In genomic region chr20:610130-611046, GRCh38 we compare ENCODE assay signal across 9 cellular contexts. TPM values are rescaled to one million over a fixed set of nuclear protein-coding genes. Genes with fewer than 3 reads are reported as not detected.
DNase-seq lines count a peak whose midpoint lies in the region; ATAC-seq and TF ChIP-seq lines count a peak whose summit lies in the region.
"Had no signal": no experiment of that assay in that cellular context is flagged by ENCODE, and none has a peak within 500 bp of the region (broad histone marks: within the 10 kb centered on the region; RNA-seq: fewer than 3 reads in every experiment).

TSS of gene TCF15 (minus strand) at chr20:610309. CDS start at chr20:610237, 72 bp downstream.

- H3K9me3 ChIP-seq in RWPE2 (ENCODE audit: severe bottlenecking) (no peaks in the 10 kb centered on the region), spleen (no peaks in the 10 kb centered on the region)
- H3K9me3 ChIP-seq: adrenal gland had no signal

- TF ChIP-seq POLR2A in spleen (IDR thresholded peaks at IDR 0.05) = no peak

- no peaks in the 10 kb centered on the region for H3K4me1 ChIP-seq in RWPE2 (ENCODE audit: insufficient read depth, poor library complexity, severe bottlenecking)
- H3K4me1 ChIP-seq in foreskin keratinocyte = no peaks in the 10 kb centered on the region
- H3K4me1 ChIP-seq in rectal smooth muscle tissue (ENCODE audit: control insufficient read depth, insufficient read depth, low read length) = no peaks in the 10 kb centered on the region
- H3K4me1 ChIP-seq in spleen = peaks cover 0 to 28% (median 16%) of the 10 kb centered on the region in 6 donors
- H3K4me1 ChIP-seq: adrenal gland had no signal

- H3K27me3 ChIP-seq in H7 (ENCODE audit: control insufficient read depth, insufficient read depth, low read length) (peaks cover 25% of the 10 kb centered on the region), RWPE2 (ENCODE audit: insufficient read depth, poor library complexity, severe bottlenecking) (peaks cover 44% of the 10 kb centered on the region), foreskin keratinocyte (peaks cover 82% of the 10 kb centered on the region), rectal smooth muscle tissue (ENCODE audit: control insufficient read depth, insufficient read depth, low read length) (peaks cover 23% of the 10 kb centered on the region), spleen (replicated peaks in 1 of 7) (peaks cover 0 to 89% (median 51%) of the 10 kb centered on the region in 7 donors)

- ATAC-seq in RWPE2 (ENCODE audit: low read depth) = peak; percentile 86
- peak; percentile 53 for ATAC-seq in foreskin keratinocyte

- TF ChIP-seq CTCF in RWPE2 (IDR thresholded peaks at IDR 0.05; ENCODE audit: poor library complexity, severe bottlenecking) (no peak), foreskin keratinocyte (conservative IDR thresholded peaks at IDR 0.05) (no peak), spleen (IDR thresholded peaks at IDR 0.05 in 8 of 11, conservative IDR thresholded peaks at IDR 0.05 in 3 of 11) (no peak)

- 7 to 28% (median 12%) methylated on average over 15 to 84 of the region's 84 CpGs for WGBS in spleen, 5 donors

- H3K36me3 ChIP-seq in H7 (replicated peaks; ENCODE audit: control insufficient read depth, insufficient read depth, low read length) = no peaks in the 10 kb centered on the region; the same call in 1 of the 2 replicates
- no peaks in the 10 kb centered on the region for H3K36me3 ChIP-seq in RWPE2 (ENCODE audit: low read depth)
- H3K36me3 ChIP-seq in rectal smooth muscle tissue (ENCODE audit: control insufficient read depth, insufficient read depth, low read length) = no peaks in the 10 kb centered on the region
- H3K36me3 ChIP-seq in spleen = no peaks in the 10 kb centered on the region
- H3K36me3 ChIP-seq: adrenal gland had no signal

- DNase-seq in H7 (peak; percentile 100), RWPE2 (ENCODE audit: low spot score) (no peak), foreskin keratinocyte (no peak), T-helper 9 cell (no peak), spleen (no peak), NCI-H510A treated with DMSO at 0.1 percent for 48 hours (lab: John Stamatoyannopoulos, UW) (no peak)
- no peak for DNase-seq in activated CD8-positive, alpha-beta memory T cell treated with anti-CD3 and anti-CD28 coated beads, Interleukin-2, amount 50 U/mL, for 4 hours

- H3K9ac ChIP-seq in rectal smooth muscle tissue (ENCODE audit: low read length) = no peak within 1 kb of the TSS

- no peak within 1 kb of the TSS for H3K27ac ChIP-seq in RWPE2 (ENCODE audit: poor library complexity, severe bottlenecking)
- H3K27ac ChIP-seq in foreskin keratinocyte = no peak within 1 kb of the TSS
- H3K27ac ChIP-seq in rectal smooth muscle tissue (ENCODE audit: low read depth, low read length) = no peak within 1 kb of the TSS
- H3K27ac ChIP-seq in spleen = no peak within 1 kb of the TSS

- H3K4me3 ChIP-seq in H7 (ENCODE audit: insufficient read depth, low read depth, low read length) (peak within 1 kb of the TSS; percentile 63), RWPE2 (ENCODE audit: severe bottlenecking) (peak within 1 kb of the TSS; percentile 28), rectal smooth muscle tissue (ENCODE audit: low read length) (peak within 1 kb of the TSS; percentile 29), spleen (peak within 1 kb of the TSS in 1 of 8 donors; percentile 59)

- intact Hi-C loops in spleen (cut with DNase I; ENCODE audit: low total_unique reads) = no loop called here

RNA-seq across cellular contexts. Expression of gene TCF15, which starts in this region (rescaled TPM):
- 4.2 and 5.1 TPM in 2 replicates for total RNA-seq in H7 (2014; rRNA removed; shearing (Covaris generic))
- total RNA-seq in foreskin keratinocyte (not detected in 2 replicates), spleen (under 1 TPM in 1 of 7 donors, not detected in 6; 0.22 TPM)
- polyA plus RNA-seq in foreskin keratinocyte (0.07 TPM in 1 of 2 replicates, not detected in the other), spleen (under 1 TPM in 2 of 3 donors, not detected in 1; 0.06 to 0.21 TPM)

Comparison
In these comparisons a context has a peak if more than half of its experiments do, and no peak if none do; other contexts are left out.
1. Peak in ATAC-seq in foreskin keratinocyte; RNA of the gene not detected or under 1 TPM.